In genomic region chr7:12389089-12389700, GRCh38 we compare ENCODE assay signal across 8 cellular contexts. TPM values are rescaled to one million over a fixed set of nuclear protein-coding genes. Genes with fewer than 3 reads are reported as not detected.
DNase-seq lines count a peak whose midpoint lies in the region; ATAC-seq and TF ChIP-seq lines count a peak whose summit lies in the region.

No MANE protein-coding gene starts in this region.

- H3K27me3 Mint-ChIP-seq in HFFc6 (ENCODE audit: insufficient read depth), result no peaks in the 10 kb centered on the region

- CTCF ChIA-PET in RWPE1 (lab: Yijun Ruan, JAX), result interaction anchor here (0.5 to 1.7 kb wide), 7 partner anchors 8 to 532 kb away, joined by 3 to 11 read pairs (median 4); partner anchors contain the start of gene VWDE

- peak; percentile 23 for DNase-seq in AG09309 (ENCODE audit: low read depth)
- DNase-seq in HFFc6, result peak; percentile 17
- DNase-seq in LoVo (ENCODE audit: low spot score), result peak; percentile 78
- peak; percentile 50 for DNase-seq in RWPE1 (ENCODE audit: low spot score)
- peak; percentile 24 to 51 (median 36) for DNase-seq in body of pancreas
- DNase-seq in kidney tubule cell (ENCODE audit: low spot score), result peak; percentile 57
- no peak for DNase-seq in thoracic aorta (ENCODE audit: low spot score)

- ATAC-seq in body of pancreas (peak; percentile 75), thoracic aorta (ENCODE audit: insufficient number of reproducible peaks, low FRiP score, low read depth) (no peak)

- intact Hi-C loops in body of pancreas (cut with DNase I), result no loop called here

- H3K27me3 ChIP-seq in body of pancreas (no peaks in the 10 kb centered on the region), thoracic aorta (replicated peaks; ENCODE audit: insufficient read depth) (no peaks in the 10 kb centered on the region)

- H3K9me3 Mint-ChIP-seq in HFFc6, result peaks cover 14% of the 10 kb centered on the region; the same call in 1 of the 2 replicates

- WGBS in body of pancreas, 2 donors, result 36 to 39% methylated on average over 1 of the region's 1 CpG

- no peak overlapping the region for H3K4me3 Mint-ChIP-seq in HFFc6

- TF ChIP-seq CTCF in AG09309 (IDR thresholded peaks at IDR 0.05; ENCODE audit: control insufficient read depth, insufficient read depth, low read depth, low read length, missing control alignments) (peak; percentile 86), GM12873 (IDR thresholded peaks at IDR 0.05; ENCODE audit: insufficient read depth, low read depth, low read length, missing control alignments) (peak; percentile 82), HFFc6 (IDR thresholded peaks at IDR 0.05) (peak; percentile 73), RWPE1 (conservative IDR thresholded peaks at IDR 0.05; ENCODE audit: low read depth) (peak; percentile 91), body of pancreas (IDR thresholded peaks at IDR 0.05) (peak; percentile 7 to 61 (median 56)), thoracic aorta (IDR thresholded peaks at IDR 0.05) (peak; percentile 21)

- H3K27ac ChIP-seq in RWPE1, result no peak overlapping the region
- no peak overlapping the region for H3K27ac ChIP-seq in body of pancreas
- H3K27ac ChIP-seq in thoracic aorta, result no peak overlapping the region

- POLR2A ChIA-PET in RWPE1 (lab: Yijun Ruan, JAX; ENCODE audit: low non-redundant PET), result no interaction called here

- H3K9me3 ChIP-seq in body of pancreas, result no peaks in the 10 kb centered on the region
- no peaks in the 10 kb centered on the region for H3K9me3 ChIP-seq in thoracic aorta

- no peak overlapping the region for H3K27ac Mint-ChIP-seq in HFFc6

- no peak for TF ChIP-seq POLR2A in body of pancreas (IDR thresholded peaks at IDR 0.05)

- H3K4me1 ChIP-seq in body of pancreas (no peaks in the 10 kb centered on the region), thoracic aorta (ENCODE audit: control insufficient read depth in 1 of 2, low read depth in 2 of 2) (no peaks in the 10 kb centered on the region)

- H3K36me3 ChIP-seq in body of pancreas (replicated peaks in 1 of 2; ENCODE audit: insufficient read depth in 1 of 2, low read depth in 2 of 2) (no peaks in the 10 kb centered on the region), thoracic aorta (no peaks in the 10 kb centered on the region)

- H3K4me3 ChIP-seq in AG09309 (ENCODE audit: control insufficient read depth, low read depth, low read length) (no peak overlapping the region), body of pancreas (no peak overlapping the region), thoracic aorta (no peak overlapping the region)

- H3K4me1 Mint-ChIP-seq in HFFc6 (ENCODE audit: low read depth), result no peaks in the 10 kb centered on the region

- H3K36me3 Mint-ChIP-seq in HFFc6 (ENCODE audit: low read depth), result no peaks in the 10 kb centered on the region

RNA-seq across cellular contexts. Expression of gene VWDE, which starts 14.5 kb away (rescaled TPM):
- total RNA-seq in HFFc6 (2021; fragmentation: NEBNext Ultra II Directional; extraction: Animal tissue kit (Norgen Biotek cat#: 25700)), result not detected
- total RNA-seq in body of pancreas, result 1 to 10 TPM; 1.6 to 2.6 TPM
- under 1 TPM in 1 of 2 donors, not detected in 1; 0.14 TPM for total RNA-seq in thoracic aorta

Comparison
In these comparisons a context has a peak if more than half of its experiments do, and no peak if none do; other contexts are left out.
1. CTCF ChIP-seq: peak in every context shown above with its lines; median percentile 91 in RWPE1; 86 in AG09309; 82 in GM12873; 73 in HFFc6; 56 in body of pancreas; 21 in thoracic aorta.